In the genomic region with DNA sequence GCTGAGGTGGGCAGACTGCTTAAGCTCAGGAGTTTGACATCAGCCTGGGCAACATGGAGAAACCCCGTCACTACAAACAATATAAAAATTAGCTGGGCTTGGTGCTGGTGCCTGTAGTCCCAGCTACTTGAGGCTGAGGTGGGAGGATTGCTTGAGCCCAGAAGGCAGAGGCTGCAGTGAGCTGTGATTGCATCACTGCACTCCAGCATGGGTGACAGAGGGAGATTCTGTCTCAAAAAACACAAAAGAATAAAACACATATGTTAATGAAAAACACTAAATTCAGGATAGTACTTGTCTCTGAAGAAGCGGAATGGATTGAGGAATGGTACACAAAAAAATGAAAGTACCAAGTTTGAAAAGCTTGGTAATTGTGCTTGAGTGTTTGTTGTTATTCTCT, we compare ENCODE assay signal across 1 cellular context.
TF ChIP-seq lines count a peak whose summit lies in the region.

No MANE protein-coding gene starts in this region.

TF ChIP-seq in HepG2, 621 proteins besides CTCF, POLR2A, EP300 and RAD21 (continued from another document):
- TF ChIP-seq, protein P1, sequence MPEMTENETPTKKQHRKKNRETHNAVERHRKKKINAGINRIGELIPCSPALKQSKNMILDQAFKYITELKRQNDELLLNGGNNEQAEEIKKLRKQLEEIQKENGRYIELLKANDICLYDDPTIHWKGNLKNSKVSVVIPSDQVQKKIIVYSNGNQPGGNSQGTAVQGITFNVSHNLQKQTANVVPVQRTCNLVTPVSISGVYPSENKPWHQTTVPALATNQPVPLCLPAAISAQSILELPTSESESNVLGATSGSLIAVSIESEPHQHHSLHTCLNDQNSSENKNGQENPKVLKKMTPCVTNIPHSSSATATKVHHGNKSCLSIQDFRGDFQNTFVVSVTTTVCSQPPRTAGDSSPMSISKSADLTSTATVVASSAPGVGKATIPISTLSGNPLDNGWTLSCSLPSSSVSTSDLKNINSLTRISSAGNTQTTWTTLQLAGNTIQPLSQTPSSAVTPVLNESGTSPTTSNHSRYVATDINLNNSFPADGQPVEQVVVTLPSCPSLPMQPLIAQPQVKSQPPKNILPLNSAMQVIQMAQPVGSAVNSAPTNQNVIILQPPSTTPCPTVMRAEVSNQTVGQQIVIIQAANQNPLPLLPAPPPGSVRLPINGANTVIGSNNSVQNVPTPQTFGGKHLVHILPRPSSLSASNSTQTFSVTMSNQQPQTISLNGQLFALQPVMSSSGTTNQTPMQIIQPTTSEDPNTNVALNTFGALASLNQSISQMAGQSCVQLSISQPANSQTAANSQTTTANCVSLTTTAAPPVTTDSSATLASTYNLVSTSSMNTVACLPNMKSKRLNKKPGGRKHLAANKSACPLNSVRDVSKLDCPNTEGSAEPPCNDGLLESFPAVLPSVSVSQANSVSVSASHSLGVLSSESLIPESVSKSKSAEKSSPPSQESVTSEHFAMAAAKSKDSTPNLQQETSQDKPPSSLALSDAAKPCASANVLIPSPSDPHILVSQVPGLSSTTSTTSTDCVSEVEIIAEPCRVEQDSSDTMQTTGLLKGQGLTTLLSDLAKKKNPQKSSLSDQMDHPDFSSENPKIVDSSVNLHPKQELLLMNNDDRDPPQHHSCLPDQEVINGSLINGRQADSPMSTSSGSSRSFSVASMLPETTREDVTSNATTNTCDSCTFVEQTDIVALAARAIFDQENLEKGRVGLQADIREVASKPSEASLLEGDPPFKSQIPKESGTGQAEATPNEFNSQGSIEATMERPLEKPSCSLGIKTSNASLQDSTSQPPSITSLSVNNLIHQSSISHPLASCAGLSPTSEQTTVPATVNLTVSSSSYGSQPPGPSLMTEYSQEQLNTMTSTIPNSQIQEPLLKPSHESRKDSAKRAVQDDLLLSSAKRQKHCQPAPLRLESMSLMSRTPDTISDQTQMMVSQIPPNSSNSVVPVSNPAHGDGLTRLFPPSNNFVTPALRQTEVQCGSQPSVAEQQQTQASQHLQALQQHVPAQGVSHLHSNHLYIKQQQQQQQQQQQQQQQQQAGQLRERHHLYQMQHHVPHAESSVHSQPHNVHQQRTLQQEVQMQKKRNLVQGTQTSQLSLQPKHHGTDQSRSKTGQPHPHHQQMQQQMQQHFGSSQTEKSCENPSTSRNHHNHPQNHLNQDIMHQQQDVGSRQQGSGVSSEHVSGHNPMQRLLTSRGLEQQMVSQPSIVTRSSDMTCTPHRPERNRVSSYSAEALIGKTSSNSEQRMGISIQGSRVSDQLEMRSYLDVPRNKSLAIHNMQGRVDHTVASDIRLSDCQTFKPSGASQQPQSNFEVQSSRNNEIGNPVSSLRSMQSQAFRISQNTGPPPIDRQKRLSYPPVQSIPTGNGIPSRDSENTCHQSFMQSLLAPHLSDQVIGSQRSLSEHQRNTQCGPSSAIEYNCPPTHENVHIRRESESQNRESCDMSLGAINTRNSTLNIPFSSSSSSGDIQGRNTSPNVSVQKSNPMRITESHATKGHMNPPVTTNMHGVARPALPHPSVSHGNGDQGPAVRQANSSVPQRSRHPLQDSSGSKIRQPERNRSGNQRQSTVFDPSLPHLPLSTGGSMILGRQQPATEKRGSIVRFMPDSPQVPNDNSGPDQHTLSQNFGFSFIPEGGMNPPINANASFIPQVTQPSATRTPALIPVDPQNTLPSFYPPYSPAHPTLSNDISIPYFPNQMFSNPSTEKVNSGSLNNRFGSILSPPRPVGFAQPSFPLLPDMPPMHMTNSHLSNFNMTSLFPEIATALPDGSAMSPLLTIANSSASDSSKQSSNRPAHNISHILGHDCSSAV (CRISPR knock-in tag; IDR thresholded peaks at IDR 0.05; ENCODE audit: borderline replicate concordance), result no peak
- TF ChIP-seq JUNB (CRISPR knock-in tag; IDR thresholded peaks at IDR 0.05; ENCODE audit: borderline replicate concordance) (no peak), XRCC5 (optimal IDR thresholded peaks at IDR 0.05; ENCODE audit: low read length) (no peak), KDM4B (CRISPR knock-in tag; IDR thresholded peaks at IDR 0.05) (no peak), CC2D1A (CRISPR knock-in tag; IDR thresholded peaks at IDR 0.05) (no peak), KDM2A (CRISPR knock-in tag; IDR thresholded peaks at IDR 0.05; ENCODE audit: borderline replicate concordance, low read depth) (no peak), SIX1 (CRISPR knock-in tag; IDR thresholded peaks at IDR 0.05; ENCODE audit: borderline replicate concordance) (no peak), CEBPB (IDR thresholded peaks at IDR 0.05; ENCODE audit: borderline replicate concordance, low read depth, low read length) (peak; percentile 22; the same call in 1 of the 2 replicates), POLR2G (IDR thresholded peaks at IDR 0.05; ENCODE audit: low read depth, low read length) (no peak), ZNF343 (CRISPR knock-in tag; IDR thresholded peaks at IDR 0.05) (no peak)
- TF ChIP-seq, protein P2, sequence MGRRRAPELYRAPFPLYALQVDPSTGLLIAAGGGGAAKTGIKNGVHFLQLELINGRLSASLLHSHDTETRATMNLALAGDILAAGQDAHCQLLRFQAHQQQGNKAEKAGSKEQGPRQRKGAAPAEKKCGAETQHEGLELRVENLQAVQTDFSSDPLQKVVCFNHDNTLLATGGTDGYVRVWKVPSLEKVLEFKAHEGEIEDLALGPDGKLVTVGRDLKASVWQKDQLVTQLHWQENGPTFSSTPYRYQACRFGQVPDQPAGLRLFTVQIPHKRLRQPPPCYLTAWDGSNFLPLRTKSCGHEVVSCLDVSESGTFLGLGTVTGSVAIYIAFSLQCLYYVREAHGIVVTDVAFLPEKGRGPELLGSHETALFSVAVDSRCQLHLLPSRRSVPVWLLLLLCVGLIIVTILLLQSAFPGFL (CRISPR knock-in tag; IDR thresholded peaks at IDR 0.05), result no peak
- TF ChIP-seq, protein P3, sequence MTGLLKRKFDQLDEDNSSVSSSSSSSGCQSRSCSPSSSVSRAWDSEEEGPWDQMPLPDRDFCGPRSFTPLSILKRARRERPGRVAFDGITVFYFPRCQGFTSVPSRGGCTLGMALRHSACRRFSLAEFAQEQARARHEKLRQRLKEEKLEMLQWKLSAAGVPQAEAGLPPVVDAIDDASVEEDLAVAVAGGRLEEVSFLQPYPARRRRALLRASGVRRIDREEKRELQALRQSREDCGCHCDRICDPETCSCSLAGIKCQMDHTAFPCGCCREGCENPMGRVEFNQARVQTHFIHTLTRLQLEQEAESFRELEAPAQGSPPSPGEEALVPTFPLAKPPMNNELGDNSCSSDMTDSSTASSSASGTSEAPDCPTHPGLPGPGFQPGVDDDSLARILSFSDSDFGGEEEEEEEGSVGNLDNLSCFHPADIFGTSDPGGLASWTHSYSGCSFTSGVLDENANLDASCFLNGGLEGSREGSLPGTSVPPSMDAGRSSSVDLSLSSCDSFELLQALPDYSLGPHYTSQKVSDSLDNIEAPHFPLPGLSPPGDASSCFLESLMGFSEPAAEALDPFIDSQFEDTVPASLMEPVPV (CRISPR knock-in tag; IDR thresholded peaks at IDR 0.05), result no peak
TF ChIP-seq in HepG2: peak in this region for 2.
